In the genomic region with DNA sequence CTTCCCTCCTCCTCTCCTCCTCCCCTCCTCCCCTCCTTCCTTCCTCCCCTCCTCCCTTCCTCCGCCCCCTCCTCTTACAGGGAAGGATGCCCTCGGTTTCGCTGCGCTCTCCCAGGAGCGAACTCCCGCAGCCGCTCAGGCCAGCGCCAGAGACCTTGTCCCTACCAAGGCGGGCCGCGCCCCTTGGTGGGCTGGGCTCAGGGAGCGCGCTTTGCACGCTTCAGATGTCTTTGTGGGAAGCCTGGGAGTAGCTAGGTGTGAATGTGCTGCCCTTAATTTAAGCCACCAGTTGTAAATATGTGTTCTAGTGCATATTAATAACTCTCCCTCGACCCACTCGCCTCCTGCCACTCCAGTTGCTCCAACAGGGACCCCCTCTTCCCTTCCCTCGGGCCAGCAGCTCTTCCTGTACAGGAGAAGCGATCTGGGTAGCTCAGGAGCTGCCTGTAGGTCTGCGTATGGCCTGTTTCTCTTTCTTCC, we compare ENCODE assay signal across 9 cellular contexts. TPM values are rescaled to one million over a fixed set of nuclear protein-coding genes. Genes with fewer than 3 reads are reported as not detected.
DNase-seq lines count a peak whose midpoint lies in the region; ATAC-seq, FAIRE-seq and TF ChIP-seq lines count a peak whose summit lies in the region.
"Had no signal": no experiment of that assay in that cellular context is flagged by ENCODE, and none has a peak within 500 bp of the region (broad histone marks: within the 10 kb centered on the region; RNA-seq: fewer than 3 reads in every experiment).

No MANE protein-coding gene starts in this region.

- no peaks in the 10 kb centered on the region for H3K27me3 ChIP-seq in HCT116 (ENCODE audit: insufficient read depth, low read length)
- no peaks in the 10 kb centered on the region for H3K27me3 ChIP-seq in fibroblast of lung (ENCODE audit: control insufficient read depth, insufficient read depth, low read length)
- H3K27me3 ChIP-seq in neuron (ENCODE audit: insufficient read depth, low read length), result peaks cover 16% of the 10 kb centered on the region
- H3K27me3 ChIP-seq: body of pancreas had no signal

- RAD21 ChIA-PET in HCT116 (lab: Charles Lee; ENCODE audit: low non-redundant PET in 1 of 2, low total read pairs in 2 of 2, uncharacterized antibody in 2 of 2, unreplicated experiment in 2 of 2), result no interaction called here

- FAIRE-seq in A549 (lab: Jason Lieb, UNC), result no peak

- no peaks in the 10 kb centered on the region for H4K20me1 ChIP-seq in HCT116 (ENCODE audit: insufficient read depth)
- H4K20me1 ChIP-seq in fibroblast of lung (ENCODE audit: control insufficient read depth, extremely low read depth, insufficient read depth, low read length), result no peaks in the 10 kb centered on the region

- CTCF ChIA-PET in A549 (lab: Yijun Ruan, JAX), result interaction anchor here (1.3 to 2.5 kb wide), 2 partner anchors 84 to 201 kb away, joined by 3 to 10 read pairs; partner anchors contain the start of gene PCNX1
- CTCF ChIA-PET in HCT116 (lab: Charles Lee), result no interaction called here

- H2AFZ ChIP-seq in HCT116 (ENCODE audit: low read depth, low read length, poor library complexity, severe bottlenecking), result peak overlapping the region; percentile 80
- peak overlapping the region; percentile 70 for H2AFZ ChIP-seq in fibroblast of lung (ENCODE audit: low read length)
- peak overlapping the region; percentile 99 for H2AFZ ChIP-seq in neuron (ENCODE audit: low read depth, low read length)

- peaks cover 8% of the 10 kb centered on the region; the same call in 1 of the 3 replicates for H3K4me1 ChIP-seq in A549
- peaks cover 6 to 17% of the 10 kb centered on the region in 2 experiments; a peak in 2 of 4 replicates for H3K4me1 ChIP-seq in HCT116 (ENCODE audit: control insufficient read depth in 1 of 2, insufficient read depth in 2 of 2, low read length in 2 of 2)
- H3K4me1 ChIP-seq in fibroblast of lung (ENCODE audit: control insufficient read depth, extremely low read depth, insufficient read depth, low read length), result no peaks in the 10 kb centered on the region
- peaks cover 6% of the 10 kb centered on the region for H3K4me1 ChIP-seq in neuron (ENCODE audit: insufficient read depth, low read length)

- 41% methylated on average over 18 of the region's 19 CpGs for WGBS in A549 (ENCODE audit: missing lambda C conversion rate)

- no peaks in the 10 kb centered on the region for H3K9me2 ChIP-seq in HCT116 (ENCODE audit: insufficient read depth)

- peak overlapping the region; percentile 100 for H3K4me2 ChIP-seq in A549
- H3K4me2 ChIP-seq in HCT116 (ENCODE audit: low read length), result peak overlapping the region; percentile 96
- H3K4me2 ChIP-seq in fibroblast of lung (ENCODE audit: extremely low read depth, insufficient read depth, low read length), result peak overlapping the region; percentile 79

- TF ChIP-seq CTCF in A549 (IDR thresholded peaks at IDR 0.05) (no peak), HCT116 (IDR thresholded peaks at IDR 0.05 in 2 of 3, conservative IDR thresholded peaks at IDR 0.05 in 1 of 3; ENCODE audit: borderline replicate concordance in 1 of 3, insufficient read depth in 1 of 3, low read depth in 2 of 3, low read length in 2 of 3) (no peak), WI38 (IDR thresholded peaks at IDR 0.05; ENCODE audit: low read depth, low read length) (no peak), fibroblast of lung (conservative IDR thresholded peaks at IDR 0.05 in 1 of 2, IDR thresholded peaks at IDR 0.05 in 1 of 2; ENCODE audit: low read depth in 1 of 2, low read length in 2 of 2) (no peak)

- H3K27ac ChIP-seq in A549 (peak overlapping the region; percentile 89 to 97; a peak in 5 of 6 replicates), HCT116 (ENCODE audit: low read depth, low read length) (no peak overlapping the region), fibroblast of lung (ENCODE audit: insufficient read depth, low read length) (no peak overlapping the region)
- H3K27ac ChIP-seq: body of pancreas had no signal

- H3K79me2 ChIP-seq in HCT116 (ENCODE audit: insufficient read depth, low read length), result no peaks in the 10 kb centered on the region
- no peaks in the 10 kb centered on the region for H3K79me2 ChIP-seq in fibroblast of lung (ENCODE audit: control insufficient read depth, insufficient read depth, low read length)

- no TSS peak for BruUV-seq in HCT116 (replicated peaks; lab: Mats Ljungman, UMichigan)

- intact Hi-C loops in HCT116 (cut with micrococcal nuclease), result loop anchor here (5.0 to 10.0 kb wide), 3 partner anchors 85 to 932 kb away; partner anchors contain the start of gene PCNX1

- DNase-seq in A549 (ENCODE audit: low read depth in 1 of 2, low spot score in 1 of 2) (peak; percentile 33 to 52), HCT116 (ENCODE audit: low read depth, low spot score) (no peak), fibroblast of lung (ENCODE audit: low read depth in 2 of 2) (peak in 1 of 2 donors; percentile 30), NOMO-1 (lab: John Stamatoyannopoulos, UW; ENCODE audit: unreplicated experiment in 2 of 2) (no peak)

- H3K9me3 ChIP-seq in A549 (no peaks in the 10 kb centered on the region), HCT116 (ENCODE audit: control insufficient read depth in 1 of 2, insufficient read depth in 1 of 2, low read depth in 1 of 2, low read length in 2 of 2) (no peaks in the 10 kb centered on the region), fibroblast of lung (ENCODE audit: control insufficient read depth, insufficient read depth, low read depth, low read length) (no peaks in the 10 kb centered on the region), neuron (ENCODE audit: low read length) (no peaks in the 10 kb centered on the region)
- H3K9me3 ChIP-seq: body of pancreas had no signal

- ATAC-seq in A549, result peak; percentile 60 to 80; a peak in 5 of 6 replicates
- peak; percentile 78 for ATAC-seq in HCT116
- ATAC-seq in HG02973 (IDR thresholded peaks at IDR 0.05; ENCODE audit: unreplicated experiment), result no peak
- ATAC-seq in GM19452 (IDR thresholded peaks at IDR 0.05; ENCODE audit: unreplicated experiment), result no peak

- POLR2A ChIA-PET in A549 (lab: Yijun Ruan, JAX), result interaction anchor here (0.9 to 1.5 kb wide), 2 partner anchors 13 kb away, joined by 3 to 7 read pairs; partner anchors contain the start of gene MAP3K9
- POLR2A ChIA-PET in HCT116 (lab: Charles Lee), result interaction anchor here (0.7 to 1.8 kb wide), 2 partner anchors 14 kb away, joined by 5 to 6 read pairs; partner anchors contain the start of gene MAP3K9

- TF ChIP-seq EP300 in A549 (IDR thresholded peaks at IDR 0.05), result no peak

- TF ChIP-seq RAD21 in A549 (conservative IDR thresholded peaks at IDR 0.05 in 1 of 2, IDR thresholded peaks at IDR 0.05 in 1 of 2) (no peak), HCT116 (IDR thresholded peaks at IDR 0.05; ENCODE audit: low read depth) (no peak)

- H3K9ac ChIP-seq in HCT116 (ENCODE audit: low read length) (peak overlapping the region; percentile 65), fibroblast of lung (ENCODE audit: insufficient read depth, low read length) (no peak overlapping the region)

- H3K36me3 ChIP-seq in HCT116 (ENCODE audit: control insufficient read depth in 1 of 2, insufficient read depth in 2 of 2, low read length in 2 of 2), result no peaks in the 10 kb centered on the region
- no peaks in the 10 kb centered on the region for H3K36me3 ChIP-seq in fibroblast of lung (ENCODE audit: control insufficient read depth, insufficient read depth, low read length)
- H3K36me3 ChIP-seq in neuron (ENCODE audit: insufficient read depth, low read length), result no peaks in the 10 kb centered on the region

- peak overlapping the region; percentile 94 for H3K4me3 ChIP-seq in A549
- H3K4me3 ChIP-seq in HCT116 (replicated peaks in 1 of 2; ENCODE audit: low read depth in 1 of 2, low read length in 2 of 2), result peak overlapping the region; percentile 52 to 73
- peak overlapping the region; percentile 66 for H3K4me3 ChIP-seq in WI38 (ENCODE audit: low read depth, low read length)
- H3K4me3 ChIP-seq in fibroblast of lung (replicated peaks in 1 of 4; ENCODE audit: control extremely low read depth in 1 of 4, insufficient read depth in 1 of 4, low read depth in 3 of 4, low read length in 4 of 4), result peak overlapping the region; percentile 56 to 75 (median 60)
- peak overlapping the region; percentile 90 for H3K4me3 ChIP-seq in neuron (ENCODE audit: low read length)

- TF ChIP-seq POLR2A in A549 (IDR thresholded peaks at IDR 0.05; ENCODE audit: low read length) (no peak), HCT116 (IDR thresholded peaks at IDR 0.05; ENCODE audit: borderline replicate concordance, extremely low read depth, insufficient read depth, insufficient read length) (no peak)

TF ChIP-seq in A549, 52 proteins besides CTCF, POLR2A, EP300 and RAD21 (continues in another document):
- TF ChIP-seq HOXA7 (CRISPR knock-in tag; IDR thresholded peaks at IDR 0.05) (no peak), RFX5 (IDR thresholded peaks at IDR 0.05) (no peak), KDM1A (IDR thresholded peaks at IDR 0.05; ENCODE audit: low read depth) (no peak), RARB (CRISPR knock-in tag; IDR thresholded peaks at IDR 0.05) (no peak), CHD2 (IDR thresholded peaks at IDR 0.05; ENCODE audit: low read length, partially characterized antibody) (no peak)

TF ChIP-seq in HCT116, 20 proteins besides CTCF, POLR2A, EP300 and RAD21 (continues in another document):
- TF ChIP-seq YY1 (IDR thresholded peaks at IDR 0.05; ENCODE audit: extremely low read depth, insufficient replicate concordance, low read depth, low read length), result no peak
- no peak for TF ChIP-seq EZH2phosphoT487 (IDR thresholded peaks at IDR 0.05; ENCODE audit: borderline replicate concordance)
- no peak for TF ChIP-seq FOSL1 (IDR thresholded peaks at IDR 0.05; ENCODE audit: low read depth)
- peak; percentile 39; the same call in 1 of the 2 replicates for TF ChIP-seq MAX (IDR thresholded peaks at IDR 0.05)
- TF ChIP-seq ATF3 (IDR thresholded peaks at IDR 0.05), result no peak
- no peak for TF ChIP-seq EGR1 (IDR thresholded peaks at IDR 0.05; ENCODE audit: low read depth)

RNA-seq across cellular contexts. Expression of gene MAP3K9, which starts 13.4 kb away (rescaled TPM):
- polyA plus RNA-seq in A549 (2011; rRNA removed) (8.5 and 10.2 TPM in 2 replicates), A549 (2017; fragmentation: RNase III; extraction: RNeasy Plus Mini Kit Qiagen cat#74134 plus additional on column Dnase treatment) (5.3 to 6.1 TPM (median 5.4 TPM) in 3 replicates), fibroblast of lung (0.23 and 0.27 TPM in 2 replicates)
- polyA plus RNA-seq in A549 (2012; cell fraction: cytosol; rRNA removed), result 3.0 and 3.8 TPM in 2 replicates
- polyA plus RNA-seq in A549 (2012; cell fraction: nucleus; rRNA removed), result 6.1 and 7.3 TPM in 2 replicates
- 11.2 and 12.0 TPM in 2 replicates for polyA minus RNA-seq in A549 (2011; rRNA and poly(A)+ RNA removed)
- total RNA-seq in HCT116 (2021; ENCODE audit: unreplicated experiment) (11.7 TPM), fibroblast of lung (under 0.01 and 0.17 TPM in 2 replicates)
- 5.9 and 6.0 TPM in 2 replicates for polyA plus RNA-seq in HCT116 (2012)
- 0.18 and 0.27 TPM in 2 replicates for polyA plus RNA-seq in fibroblast of lung (2012)
- polyA minus RNA-seq in fibroblast of lung (ENCODE audit: low replicate concordance), result 0.48 and 0.94 TPM in 2 replicates

Comparison
In these comparisons a context has a peak if more than half of its experiments do, and no peak if none do; other contexts are left out.
1. ATAC-seq: peak in A549 (2 of 2) and HCT116 (single experiment); none in HG02973 (single experiment) and GM19452 (single experiment).
2. DNase-seq: peak in A549 (2 of 2); none in HCT116 (single experiment) and NOMO-1 (0 of 2).
3. H3K27ac ChIP-seq: peak in A549 (2 of 2); none in HCT116 (single experiment) and fibroblast of lung (single experiment).
4. RNA of gene MAP3K9, which starts 13.4 kb away (total RNA-seq): 11.7 TPM in HCT116 (single experiment); under 0.01 to 0.17 TPM in fibroblast of lung; every median in the first group is over 10 times any median in the second.
5. Of the 6 proteins assayed by ChIP-seq in both A549 and HCT116: peak only in A549: none; only in HCT116: MAX; in both: none; in neither: 5.
6. Peak in every context shown above with its lines, with median percentiles within 50 percentile points of each other: H3K4me2 ChIP-seq, H3K4me3 ChIP-seq and H2AFZ ChIP-seq.